Comparison of ENCODE assay signal across 1 cellular context in genomic region chr15:99616773-99617342, GRCh38.
TF ChIP-seq lines count a peak whose summit lies in the region.

No MANE protein-coding gene starts in this region.

TF ChIP-seq in GM12878, 131 proteins besides CTCF, POLR2A, EP300 and RAD21:
- no peak for TF ChIP-seq ETV6 (conservative IDR thresholded peaks at IDR 0.05 in 1 of 2, IDR thresholded peaks at IDR 0.05 in 1 of 2; ENCODE audit: borderline replicate concordance in 1 of 2, low read depth in 1 of 2)
- TF ChIP-seq NRF1 (conservative IDR thresholded peaks at IDR 0.05; ENCODE audit: low read depth, low read length) = no peak
- TF ChIP-seq TCF7 (IDR thresholded peaks at IDR 0.05; ENCODE audit: borderline replicate concordance) = no peak
- TF ChIP-seq MXI1 (IDR thresholded peaks at IDR 0.05; ENCODE audit: low read depth, low read length) = no peak
- TF ChIP-seq HCFC1 (IDR thresholded peaks at IDR 0.05; ENCODE audit: low read length) = no peak
- no peak for TF ChIP-seq DPF2 (IDR thresholded peaks at IDR 0.05)
- TF ChIP-seq, protein P1, sequence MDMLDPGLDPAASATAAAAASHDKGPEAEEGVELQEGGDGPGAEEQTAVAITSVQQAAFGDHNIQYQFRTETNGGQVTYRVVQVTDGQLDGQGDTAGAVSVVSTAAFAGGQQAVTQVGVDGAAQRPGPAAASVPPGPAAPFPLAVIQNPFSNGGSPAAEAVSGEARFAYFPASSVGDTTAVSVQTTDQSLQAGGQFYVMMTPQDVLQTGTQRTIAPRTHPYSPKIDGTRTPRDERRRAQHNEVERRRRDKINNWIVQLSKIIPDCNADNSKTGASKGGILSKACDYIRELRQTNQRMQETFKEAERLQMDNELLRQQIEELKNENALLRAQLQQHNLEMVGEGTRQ (IDR thresholded peaks at IDR 0.05; ENCODE audit: borderline replicate concordance, low read depth, low read length) = no peak
- no peak for TF ChIP-seq BACH1 (IDR thresholded peaks at IDR 0.05; ENCODE audit: borderline replicate concordance)
- TF ChIP-seq RCOR1 (conservative IDR thresholded peaks at IDR 0.05; ENCODE audit: low read depth, low read length) = no peak
- no peak for TF ChIP-seq RUNX3 (IDR thresholded peaks at IDR 0.05; ENCODE audit: low read length)
- no peak for TF ChIP-seq BCLAF1 (IDR thresholded peaks at IDR 0.05)
- no peak for TF ChIP-seq IRF5 (IDR thresholded peaks at IDR 0.05; ENCODE audit: borderline replicate concordance)
- TF ChIP-seq IRF4 (IDR thresholded peaks at IDR 0.05; ENCODE audit: low read depth, low read length) = no peak
- no peak for TF ChIP-seq E4F1 (IDR thresholded peaks at IDR 0.05; ENCODE audit: borderline replicate concordance, partially characterized antibody)
- no peak for TF ChIP-seq BMI1 (IDR thresholded peaks at IDR 0.05; ENCODE audit: borderline replicate concordance)
- no peak for TF ChIP-seq PML (IDR thresholded peaks at IDR 0.05; ENCODE audit: low read length)
- no peak for TF ChIP-seq HDAC6 (IDR thresholded peaks at IDR 0.05; ENCODE audit: unreplicated experiment)
